ENCODE assay signal across 9 cellular contexts in the genomic region with DNA sequence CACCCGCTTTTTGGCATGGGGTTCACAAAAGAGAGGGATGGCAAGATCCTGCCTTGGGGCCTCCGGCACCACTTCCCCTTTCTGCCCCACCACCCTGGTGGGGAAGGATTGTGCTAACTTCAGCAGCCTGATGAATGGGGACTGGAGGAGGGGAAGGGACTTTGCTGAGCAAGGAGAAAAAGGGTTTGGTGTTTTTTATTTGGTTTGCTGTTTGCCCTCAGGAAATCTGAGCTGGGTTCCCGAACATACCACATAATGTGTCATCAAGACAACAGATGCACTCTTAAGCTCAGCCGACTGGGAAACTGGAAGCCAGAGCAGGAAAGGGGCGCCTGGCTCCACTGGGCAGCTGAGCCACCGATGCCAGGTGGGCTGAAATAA. TPM values are rescaled to one million over a fixed set of nuclear protein-coding genes. Genes with fewer than 3 reads are reported as not detected.
DNase-seq lines count a peak whose midpoint lies in the region; ATAC-seq, FAIRE-seq and TF ChIP-seq lines count a peak whose summit lies in the region.
"Had no signal": no experiment of that assay in that cellular context is flagged by ENCODE, and none has a peak within 500 bp of the region (broad histone marks: within the 10 kb centered on the region; RNA-seq: fewer than 3 reads in every experiment).

No MANE protein-coding gene starts in this region.

- no peak for TF ChIP-seq POLR2A in GM12891 (IDR thresholded peaks at IDR 0.05; ENCODE audit: low read depth, low read length)

- no peaks in the 10 kb centered on the region for H3K9me3 Mint-ChIP-seq in activated CD8-positive, alpha-beta T cell treated with anti-CD3 and anti-CD28 coated beads, Interleukin-2, amount 10 ng/mL, durations not matched to agents 7 days and 5 days (ENCODE audit: insufficient read depth)

- no peaks in the 10 kb centered on the region for H3K4me1 Mint-ChIP-seq in activated CD8-positive, alpha-beta T cell treated with anti-CD3 and anti-CD28 coated beads, Interleukin-2, amount 10 ng/mL, durations not matched to agents 7 days and 5 days (ENCODE audit: low read depth)

- no peaks in the 10 kb centered on the region for H3K27me3 Mint-ChIP-seq in activated CD8-positive, alpha-beta T cell treated with anti-CD3 and anti-CD28 coated beads, Interleukin-2, amount 10 ng/mL, durations not matched to agents 7 days and 5 days (ENCODE audit: low read depth)
- H3K27me3 Mint-ChIP-seq: activated naive CD8-positive, alpha-beta T cell had no signal

- no peak for ATAC-seq in HG03469 (IDR thresholded peaks at IDR 0.05; ENCODE audit: unreplicated experiment)
- ATAC-seq in activated CD8-positive, alpha-beta T cell treated with anti-CD3 and anti-CD28 coated beads, Interleukin-2, amount 10 ng/mL, durations not matched to agents 7 days and 5 days, result no peak

- FAIRE-seq in GM12891 (lab: Jason Lieb, UNC) (no peak), RCC 7860 (lab: Jason Lieb, UNC) (peak; percentile 84)

- CTCF ChIA-PET in activated CD8-positive, alpha-beta T cell treated with anti-CD3 and anti-CD28 coated beads, Interleukin-2, amount 10 ng/mL, durations not matched to agents 7 days and 5 days (lab: Charles Lee), result interaction anchor here (1.2 kb wide), 1 partner anchor 33 kb away, joined by 5 read pairs; no protein-coding TSS in a partner anchor

- POLR2A ChIA-PET in activated CD8-positive, alpha-beta T cell treated with anti-CD3 and anti-CD28 coated beads, Interleukin-2, amount 10 ng/mL, durations not matched to agents 7 days and 5 days (lab: Charles Lee), result no interaction called here

- DNase-seq in GM12891 (ENCODE audit: insufficient read length, low spot score) (no peak), RCC 7860 (ENCODE audit: low spot score) (peak; percentile 70), fibroblast of the conjunctiva (ENCODE audit: low read depth) (peak; percentile 45), skeletal muscle cell (ENCODE audit: low read depth) (peak; percentile 82), HUDEP-2 (lab: John Stamatoyannopoulos, UW; ENCODE audit: unreplicated experiment in 76 of 76) (no peak)
- no peak for DNase-seq in effector CD8-positive, alpha-beta T cell (lab: John Stamatoyannopoulos, UW)
- no peak for DNase-seq in activated CD8-positive, alpha-beta T cell treated with anti-CD3 and anti-CD28 coated beads, Interleukin-2, amount 10 ng/mL, durations not matched to agents 7 days and 5 days

- no peak overlapping the region for H3K4me3 Mint-ChIP-seq in activated CD8-positive, alpha-beta T cell treated with anti-CD3 and anti-CD28 coated beads, Interleukin-2, amount 10 ng/mL, durations not matched to agents 7 days and 5 days
- H3K4me3 Mint-ChIP-seq: activated naive CD8-positive, alpha-beta T cell had no signal

- H3K4me3 ChIP-seq in skeletal muscle cell (ENCODE audit: low read depth, low read length), result peak overlapping the region; percentile 1

- no peak overlapping the region for H3K27ac Mint-ChIP-seq in activated CD8-positive, alpha-beta T cell treated with anti-CD3 and anti-CD28 coated beads, Interleukin-2, amount 10 ng/mL, durations not matched to agents 7 days and 5 days
- H3K27ac Mint-ChIP-seq: activated naive CD8-positive, alpha-beta T cell had no signal

- H3K36me3 Mint-ChIP-seq in activated CD8-positive, alpha-beta T cell treated with anti-CD3 and anti-CD28 coated beads, Interleukin-2, amount 10 ng/mL, durations not matched to agents 7 days and 5 days (ENCODE audit: low read depth), result no peaks in the 10 kb centered on the region
- H3K36me3 Mint-ChIP-seq: activated naive CD8-positive, alpha-beta T cell had no signal

TF ChIP-seq in GM12891, 5 proteins besides CTCF, POLR2A, EP300 and RAD21:
- TF ChIP-seq TAF1 (IDR thresholded peaks at IDR 0.05; ENCODE audit: low read depth, low read length), result no peak
- peak; percentile 66 for TF ChIP-seq SPI1 (IDR thresholded peaks at IDR 0.05; ENCODE audit: low read depth, low read length)
- TF ChIP-seq PAX5 (IDR thresholded peaks at IDR 0.05; ENCODE audit: insufficient read depth, low read length, severe bottlenecking), result no peak

RNA-seq across cellular contexts. Expression of a gene that starts 19.9 kb away (rescaled TPM):
- polyA plus RNA-seq in GM12891 (2012; ENCODE audit: low read depth, missing spikeins), result not detected
- not detected for total RNA-seq in activated CD8-positive, alpha-beta T cell treated with anti-CD3 and anti-CD28 coated beads, Interleukin-2, amount 10 ng/mL, durations not matched to agents 7 days and 5 days

Comparison
In these comparisons a context has a peak if more than half of its experiments do, and no peak if none do; other contexts are left out.
1. DNase-seq: peak in RCC 7860 (single experiment), fibroblast of the conjunctiva (single experiment) and skeletal muscle cell (single experiment); none in GM12891 (single experiment), HUDEP-2 (0 of 76), effector CD8-positive, alpha-beta T cell (single experiment) and activated CD8-positive, alpha-beta T cell treated with anti-CD3 and anti-CD28 coated beads, Interleukin-2, amount 10 ng/mL, durations not matched to agents 7 days and 5 days (single experiment).